ENCODE assay signal across 35 cellular contexts in genomic region chr1:223374064-223374610, GRCh38. TPM values are rescaled to one million over a fixed set of nuclear protein-coding genes. Genes with fewer than 3 reads are reported as not detected.
"Had no signal": no experiment of that assay in that cellular context is flagged by ENCODE, and none has a peak within 500 bp of the region (broad histone marks: within the 10 kb centered on the region; RNA-seq: fewer than 3 reads in every experiment).

No MANE protein-coding gene starts in this region.

- H3K4me2 ChIP-seq: SK-N-SH had no signal

- H3K27me3 ChIP-seq: brain microvascular endothelial cell, Peyer's patch had no signal

- H3K9ac ChIP-seq: SK-N-SH had no signal

- H3K9me3 ChIP-seq: MG63, Peyer's patch, SK-N-SH had no signal

- FAIRE-seq: colon had no signal

- H3K4me3 ChIP-seq: MG63, Peyer's patch, SJSA1 had no signal

- H3K4me1 ChIP-seq: Peyer's patch, SJSA1 had no signal

- H3K36me3 ChIP-seq: brain microvascular endothelial cell, MG63, Peyer's patch, SJSA1 had no signal

- H3K27ac ChIP-seq: brain microvascular endothelial cell, Peyer's patch, SJSA1 had no signal

- DNase-seq: activated B cell treated with CpG ODN at 0.5 μM for 24 hours; activated CD4-positive, alpha-beta memory T cell treated with anti-CD3 and anti-CD28 coated beads, Interleukin-2, amount 10 ng/mL, durations not matched to agents 7 days and 5 days; activated CD4-positive, alpha-beta T cell treated with anti-CD3 and anti-CD28 coated beads for 1 hour; activated CD4-positive, alpha-beta T cell treated with anti-CD3 and anti-CD28 coated beads for 48 hours; activated CD8-positive, alpha-beta memory T cell treated with anti-CD3 and anti-CD28 coated beads for 24 hours; activated CD8-positive, alpha-beta memory T cell treated with anti-CD3 and anti-CD28 coated beads, Interleukin-2, amount 10 ng/mL, durations not matched to agents 7 days and 5 days; activated CD8-positive, alpha-beta memory T cell treated with anti-CD3 and anti-CD28 coated beads, Interleukin-2, amount 50 U/mL, for 48 hours; activated effector memory CD4-positive, alpha-beta T cell treated with anti-CD3 and anti-CD28 coated beads, Interleukin-2, amount 50 U/mL, for 16 hours; activated naive CD4-positive, alpha-beta T cell; activated naive CD4-positive, alpha-beta T cell treated with anti-CD3 and anti-CD28 coated beads, Interleukin-2, amount 50 U/mL, for 16 hours; activated naive CD8-positive, alpha-beta T cell treated with anti-CD3 and anti-CD28 coated beads for 36 hours; activated T-cell treated with anti-CD3 and anti-CD28 coated beads, Interleukin-2, amount 50 U/mL, for 72 hours; amniotic stem cell; aorta; brain microvascular endothelial cell; central memory CD4-positive, alpha-beta T cell; MG63; MV-4-11; NCI-H1092 treated with DMSO at 0.1 percent for 48 hours; NCI-H187 treated with DMSO at 0.1 percent for 48 hours; NCI-H2081; NCI-H2171 treated with DMSO at 0.1 percent for 48 hours; NCI-H2227 treated with DMSO at 0.1 percent for 48 hours; NCI-H446; NCI-H524; NCI-H82; PC-3; Peyer's patch; RPMI8226; SHP77 treated with DMSO at 0.1 percent for 48 hours; SK-N-SH had no signal

- ATAC-seq: activated CD8-positive, alpha-beta memory T cell treated with anti-CD3 and anti-CD28 coated beads, Interleukin-2, amount 10 ng/mL, durations not matched to agents 7 days and 5 days; activated T-cell treated with anti-CD3 and anti-CD28 coated beads, Interleukin-2, amount 50 U/mL, for 72 hours; activated T-helper 17 cell treated with anti-CD3 and anti-CD28 coated beads, Interleukin-2, amount 50 U/mL, for 72 hours; PC-3 had no signal

RNA-seq across cellular contexts. Expression of gene SUSD4, which starts 10.2 kb away (rescaled TPM):
- total RNA-seq: activated B cell treated with CpG ODN at 0.5 μM for 24 hours had no signal

RNA-seq across cellular contexts. Expression of gene CCDC185, which starts 19.1 kb away (rescaled TPM):
- total RNA-seq: activated B cell treated with CpG ODN at 0.5 μM for 24 hours; activated CD4-positive, alpha-beta memory T cell treated with anti-CD3 and anti-CD28 coated beads, Interleukin-2, amount 10 ng/mL, durations not matched to agents 7 days and 5 days; activated CD8-positive, alpha-beta memory T cell treated with anti-CD3 and anti-CD28 coated beads, Interleukin-2, amount 10 ng/mL, durations not matched to agents 7 days and 5 days; activated naive CD8-positive, alpha-beta T cell treated with anti-CD3 and anti-CD28 coated beads for 36 hours; activated T-cell treated with anti-CD3 and anti-CD28 coated beads, Interleukin-2, amount 50 U/mL, for 72 hours; activated T-helper 17 cell treated with anti-CD3 and anti-CD28 coated beads, Interleukin-2, amount 50 U/mL, for 72 hours; aorta; cerebellum; PC-3; Peyer's patch; SJSA1 had no signal
- polyA plus RNA-seq: aorta, SK-N-SH had no signal
